Comparison of ENCODE assay signal across 8 cellular contexts in genomic region chr15:98311566-98312188, GRCh38.
DNase-seq lines count a peak whose midpoint lies in the region; ATAC-seq, FAIRE-seq and TF ChIP-seq lines count a peak whose summit lies in the region.

No MANE protein-coding gene starts in this region.

- no peak overlapping the region for H2AK5ac ChIP-seq in H1 (ENCODE audit: low read depth, low read length)

- no peak overlapping the region for H3K23ac ChIP-seq in H1 (ENCODE audit: insufficient read length)

- FAIRE-seq in A549 (lab: Jason Lieb, UNC): peak; percentile 96
- peak; percentile 89 for FAIRE-seq in H1 (lab: Jason Lieb, UNC)

- no peaks in the 10 kb centered on the region for H3K4me1 Mint-ChIP-seq in activated CD4-positive, alpha-beta memory T cell treated with anti-CD3 and anti-CD28 coated beads, Interleukin-2, amount 10 ng/mL, durations not matched to agents 7 days and 5 days

- H3K27me3 Mint-ChIP-seq in activated CD4-positive, alpha-beta memory T cell treated with anti-CD3 and anti-CD28 coated beads, Interleukin-2, amount 10 ng/mL, durations not matched to agents 7 days and 5 days: peaks cover 5% of the 10 kb centered on the region

- H3K4me1 ChIP-seq in A549 (no peaks in the 10 kb centered on the region), H1 (replicated peaks in 1 of 4; ENCODE audit: control insufficient read depth in 3 of 4, insufficient read depth in 4 of 4, low read length in 3 of 4) (no peaks in the 10 kb centered on the region), mucosa of descending colon (ENCODE audit: low read depth) (no peaks in the 10 kb centered on the region)

- TF ChIP-seq POLR2A in A549 (IDR thresholded peaks at IDR 0.05; ENCODE audit: low read length) (no peak), H1 (IDR thresholded peaks at IDR 0.05; ENCODE audit: control extremely low read depth in 1 of 2, low read depth in 2 of 2, low read length in 2 of 2) (no peak)

- peak; percentile 62 to 86; a peak in 5 of 6 replicates for ATAC-seq in A549
- peak; percentile 62 for ATAC-seq in GM18508 (IDR thresholded peaks at IDR 0.05; ENCODE audit: insufficient read depth, unreplicated experiment)
- peak; percentile 80 for ATAC-seq in HG03432 (IDR thresholded peaks at IDR 0.05; ENCODE audit: unreplicated experiment)
- ATAC-seq in mucosa of descending colon: peak; percentile 55

- TF ChIP-seq EP300 in A549 (IDR thresholded peaks at IDR 0.05): no peak
- no peak for TF ChIP-seq EP300 in H1 (IDR thresholded peaks at IDR 0.05; ENCODE audit: borderline replicate concordance in 1 of 2, low read depth in 2 of 2, low read length in 2 of 2)

- H3K4me2 ChIP-seq in A549 (no peak overlapping the region; the same call in 2 of the 3 replicates), H1 (ENCODE audit: insufficient read depth in 1 of 2, low read depth in 2 of 2, low read length in 2 of 2) (no peak overlapping the region)

- H4K91ac ChIP-seq in H1 (replicated peaks; ENCODE audit: insufficient read length, low read length): no peak overlapping the region

- no peak overlapping the region for H3K27ac ChIP-seq in A549
- no peak overlapping the region for H3K27ac ChIP-seq in H1 (ENCODE audit: low read depth, low read length)

- H2BK5ac ChIP-seq in H1 (ENCODE audit: low read depth, low read length): no peak overlapping the region

- H2BK15ac ChIP-seq in H1 (ENCODE audit: low read length): no peak overlapping the region

- no peak overlapping the region for H3K56ac ChIP-seq in H1 (replicated peaks; ENCODE audit: insufficient read length, low read depth, low read length)

- no peak overlapping the region for H3K9ac ChIP-seq in H1 (replicated peaks in 1 of 4; ENCODE audit: extremely low read depth in 1 of 4, low read depth in 3 of 4, low read length in 3 of 4)

- no peak overlapping the region for H3K4ac ChIP-seq in H1 (replicated peaks; ENCODE audit: insufficient read length, low read depth, low read length)

- H3K27me3 ChIP-seq in H1 (replicated peaks in 1 of 4; ENCODE audit: control insufficient read depth in 3 of 4, extremely low read depth in 1 of 4, insufficient read depth in 3 of 4, low read length in 3 of 4): no peaks in the 10 kb centered on the region

- H3K23me2 ChIP-seq in H1 (ENCODE audit: low read depth, low read length): no peaks in the 10 kb centered on the region

- 2% methylated on average over 8 of the region's 8 CpGs for WGBS in A549 (ENCODE audit: missing lambda C conversion rate)
- 27% methylated on average over 8 of the region's 8 CpGs; no CpG with 5 or more reads in 1 of the 2 experiments for WGBS in H1 (ENCODE audit: extremely low coverage in 1 of 2, insufficient coverage in 1 of 2, insufficient read length in 1 of 2, insufficient replicate concordance in 2 of 2, low coverage in 1 of 2, low lambda C conversion rate in 2 of 2, missing lambda C conversion rate in 1 of 2), 2 experiments

- no peak overlapping the region for H2BK20ac ChIP-seq in H1 (ENCODE audit: low read length)

- no peak overlapping the region for H3K4me3 Mint-ChIP-seq in activated CD4-positive, alpha-beta memory T cell treated with anti-CD3 and anti-CD28 coated beads, Interleukin-2, amount 10 ng/mL, durations not matched to agents 7 days and 5 days

- no peak overlapping the region for H3K18ac ChIP-seq in H1 (ENCODE audit: extremely low read depth, low read length)

- no peak overlapping the region for H3K4me3 ChIP-seq in A549
- no peak overlapping the region for H3K4me3 ChIP-seq in H1 (ENCODE audit: extremely low read depth in 1 of 4, insufficient read depth in 2 of 4, low read depth in 3 of 4, low read length in 4 of 4)
- H3K4me3 ChIP-seq in mucosa of descending colon: no peak overlapping the region

- no peak overlapping the region for H3K27ac Mint-ChIP-seq in activated CD4-positive, alpha-beta memory T cell treated with anti-CD3 and anti-CD28 coated beads, Interleukin-2, amount 10 ng/mL, durations not matched to agents 7 days and 5 days

- no peaks in the 10 kb centered on the region for H3K36me3 Mint-ChIP-seq in activated CD4-positive, alpha-beta memory T cell treated with anti-CD3 and anti-CD28 coated beads, Interleukin-2, amount 10 ng/mL, durations not matched to agents 7 days and 5 days (ENCODE audit: low read depth)

- TF ChIP-seq CTCF in A549 (IDR thresholded peaks at IDR 0.05) (peak; percentile 93), H1 (IDR thresholded peaks at IDR 0.05; ENCODE audit: control extremely low read depth in 1 of 3, insufficient read depth in 1 of 3, low read depth in 1 of 3, low read length in 3 of 3) (peak in 2 of 3 experiments; percentile 66 to 78; a peak in 3 of 4 replicates), mucosa of descending colon (IDR thresholded peaks at IDR 0.05) (peak; percentile 41)

- DNase-seq in A549 (ENCODE audit: low read depth in 1 of 2, low spot score in 1 of 2) (peak; percentile 80), NCI-H69 (lab: John Stamatoyannopoulos, UW) (peak; percentile 49), H1 (ENCODE audit: low read depth in 1 of 2, low spot score in 2 of 2) (peak in 1 of 2 experiments; percentile 90), mucosa of descending colon (peak in 2 of 3 donors; percentile 45 to 95)
- peak; percentile 73 for DNase-seq in activated CD4-positive, alpha-beta memory T cell treated with anti-CD3 and anti-CD28 coated beads, Interleukin-2, amount 10 ng/mL, durations not matched to agents 7 days and 5 days
- peak; percentile 45 for DNase-seq in stimulated activated CD8-positive, alpha-beta memory T cell treated with anti-CD3 and anti-CD28 coated beads, Interleukin-4, amount 100 ng/mL, for 24 hours (ENCODE audit: low read depth)

- intact Hi-C loops in mucosa of descending colon (cut with DNase I, micrococcal nuclease): loop anchor here (5.0 kb wide), 1 partner anchor 111 kb away; no protein-coding TSS in a partner anchor

- no peaks in the 10 kb centered on the region for H3K79me2 ChIP-seq in H1 (ENCODE audit: control insufficient read depth in 1 of 2, insufficient read depth in 2 of 2, low read length in 2 of 2)

- H4K20me1 ChIP-seq in H1 (replicated peaks in 1 of 2; ENCODE audit: control insufficient read depth in 1 of 2, insufficient read depth in 2 of 2, low read length in 2 of 2): no peaks in the 10 kb centered on the region

- no peak overlapping the region for H2BK12ac ChIP-seq in H1 (ENCODE audit: low read depth, low read length)

- no peak overlapping the region for H4K8ac ChIP-seq in H1 (ENCODE audit: extremely low read depth, insufficient read depth, low read length)

- no peaks in the 10 kb centered on the region for H3K9me3 Mint-ChIP-seq in activated CD4-positive, alpha-beta memory T cell treated with anti-CD3 and anti-CD28 coated beads, Interleukin-2, amount 10 ng/mL, durations not matched to agents 7 days and 5 days

- H3K14ac ChIP-seq in H1 (ENCODE audit: insufficient read length): no peak overlapping the region

- CTCF ChIA-PET in A549 (lab: Yijun Ruan, JAX): interaction anchor here (0.6 to 4.0 kb wide), 32 partner anchors 9 to 366 kb away, joined by 3 to 185 read pairs (median 5); no protein-coding TSS in a partner anchor
- CTCF ChIA-PET in activated CD4-positive, alpha-beta memory T cell treated with anti-CD3 and anti-CD28 coated beads, Interleukin-2, amount 10 ng/mL, durations not matched to agents 7 days and 5 days (lab: Charles Lee): interaction anchor here (0.6 to 2.1 kb wide), 11 partner anchors 12 to 138 kb away, joined by 3 to 43 read pairs (median 3); no protein-coding TSS in a partner anchor
- CTCF ChIA-PET in H1 (lab: Charles Lee; ENCODE audit: partially characterized antibody): interaction anchor here (0.6 to 3.4 kb wide), 58 partner anchors 8 to 476 kb away, joined by 3 to 58 read pairs (median 4); no protein-coding TSS in a partner anchor

- no peak overlapping the region for H4K5ac ChIP-seq in H1 (ENCODE audit: insufficient read length, low read depth, low read length)

- no peak overlapping the region for H2AFZ ChIP-seq in H1 (ENCODE audit: low read length)

- H3K36me3 ChIP-seq in H1 (ENCODE audit: control insufficient read depth in 2 of 4, insufficient read depth in 4 of 4, low read length in 3 of 4) (no peaks in the 10 kb centered on the region), mucosa of descending colon (ENCODE audit: low read depth) (no peaks in the 10 kb centered on the region)

- TF ChIP-seq RAD21 in A549 (conservative IDR thresholded peaks at IDR 0.05 in 1 of 2, IDR thresholded peaks at IDR 0.05 in 1 of 2) (peak; percentile 69 to 73), H1 (IDR thresholded peaks at IDR 0.05 in 1 of 2, conservative IDR thresholded peaks at IDR 0.05 in 1 of 2; ENCODE audit: low read depth in 2 of 2, low read length in 2 of 2) (peak; percentile 67 to 74)

- POLR2A ChIA-PET in A549 (lab: Yijun Ruan, JAX) (interaction anchor here (0.8 to 1.0 kb wide), 3 partner anchors 109 to 114 kb away, joined by 3 to 4 read pairs (median 3); no protein-coding TSS in a partner anchor), H1 (lab: Charles Lee; ENCODE audit: partially characterized antibody) (interaction anchor here (0.7 to 1.4 kb wide), 2 partner anchors 70 to 571 kb away, joined by 3 read pairs; no protein-coding TSS in a partner anchor)
- POLR2A ChIA-PET in activated CD4-positive, alpha-beta memory T cell treated with anti-CD3 and anti-CD28 coated beads, Interleukin-2, amount 10 ng/mL, durations not matched to agents 7 days and 5 days (lab: Charles Lee): no interaction called here

- H3K9me3 ChIP-seq in A549 (peaks cover 13% of the 10 kb centered on the region; the same call in 2 of the 3 replicates), H1 (ENCODE audit: insufficient read depth in 2 of 2, low read depth in 1 of 2, low read length in 1 of 2) (no peaks in the 10 kb centered on the region), mucosa of descending colon (no peaks in the 10 kb centered on the region)

- no peak overlapping the region for H2BK120ac ChIP-seq in H1 (replicated peaks; ENCODE audit: low read depth, low read length)

- no peaks in the 10 kb centered on the region for H3K79me1 ChIP-seq in H1 (ENCODE audit: low read depth, low read length)

TF ChIP-seq in A549, 52 proteins besides CTCF, POLR2A, EP300 and RAD21:
- no peak for TF ChIP-seq HEYL (CRISPR knock-in tag; IDR thresholded peaks at IDR 0.05)
- TF ChIP-seq SMC3 (IDR thresholded peaks at IDR 0.05): peak; percentile 86

TF ChIP-seq in H1, 55 proteins besides CTCF, POLR2A, EP300 and RAD21 (continues in another document):
- TF ChIP-seq HDAC2 (IDR thresholded peaks at IDR 0.05; ENCODE audit: borderline replicate concordance in 1 of 2, low read depth in 2 of 2, low read length in 2 of 2) (no peak), CREB1 (IDR thresholded peaks at IDR 0.05) (peak; percentile 62), JUND (IDR thresholded peaks at IDR 0.05; ENCODE audit: low read length) (peak; percentile 47; the same call in 1 of the 2 replicates)

Comparison
In these comparisons a context has a peak if more than half of its experiments do, and no peak if none do; other contexts are left out.
1. CTCF ChIP-seq: peak in every context shown above with its lines; median percentile 93 in A549; 72 in H1; 41 in mucosa of descending colon.
2. Of the 18 proteins assayed by ChIP-seq in both H1 and A549: peak only in H1: CEBPB; only in A549: none; in both: CTCF and RAD21; in neither: 15.